ENCODE assay signal across 29 cellular contexts in the genomic region with DNA sequence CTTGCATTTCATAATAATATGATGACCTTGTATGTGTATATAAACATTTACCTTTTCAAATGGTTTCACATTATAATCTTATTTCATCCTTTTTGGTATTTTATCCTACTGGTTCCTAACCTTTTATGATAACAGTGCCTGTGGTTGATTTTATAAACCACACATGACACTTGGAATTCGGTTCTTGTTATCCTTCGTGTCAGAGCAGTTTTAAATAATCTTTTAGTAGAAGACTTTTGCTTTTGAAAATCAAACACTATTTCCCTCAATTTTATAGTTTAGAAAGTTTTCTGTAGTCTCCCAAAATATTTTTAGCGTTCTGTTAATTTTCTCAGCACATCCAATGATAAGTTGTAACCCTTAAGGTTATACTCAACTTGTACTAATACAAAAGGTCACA.
"Had no signal": no experiment of that assay in that cellular context is flagged by ENCODE, and none has a peak within 500 bp of the region (broad histone marks: within the 10 kb centered on the region; RNA-seq: fewer than 3 reads in every experiment).

No MANE protein-coding gene starts in this region.

- H3K36me3 Mint-ChIP-seq: activated naive CD8-positive, alpha-beta T cell; brain had no signal

- H3K27ac Mint-ChIP-seq: activated B cell treated with CpG ODN at 0.5 μM for 24 hours; activated CD8-positive, alpha-beta T cell treated with anti-CD3 and anti-CD28 coated beads for 36 hours; activated naive CD8-positive, alpha-beta T cell; activated T-helper 17 cell treated with anti-CD3 and anti-CD28 coated beads, Interleukin-2, amount 50 U/mL, for 72 hours; brain; T-helper 1 cell treated with Interleukin-12 subunit alpha and Interleukin-12 subunit beta and Interleukin-4 antibody, amounts not matched to agents 30 μg/mL and 1 μg/mL, for 36 hours; T-helper 2 cell treated with Interferon-gamma antibody and Interleukin-4, amounts not matched to agents 5 μg/mL and 100 μg/mL, for 36 hours had no signal

- H3K9me3 Mint-ChIP-seq: activated T-cell treated with anti-CD3 and anti-CD28 coated beads, Interleukin-2, amount 50 U/mL, for 4 hours; activated T-helper 17 cell treated with anti-CD3 and anti-CD28 coated beads, Interleukin-2, amount 50 U/mL, for 72 hours; brain; T-helper 1 cell treated with Interleukin-12 subunit alpha and Interleukin-12 subunit beta and Interleukin-4 antibody, amounts not matched to agents 30 μg/mL and 1 μg/mL, for 36 hours; T-helper 2 cell treated with Interferon-gamma antibody and Interleukin-4, amounts not matched to agents 5 μg/mL and 100 μg/mL, for 36 hours had no signal

- H3K27me3 Mint-ChIP-seq: activated B cell treated with CpG ODN at 0.5 μM for 24 hours; activated CD8-positive, alpha-beta T cell treated with anti-CD3 and anti-CD28 coated beads for 36 hours; activated naive CD8-positive, alpha-beta T cell; activated T-helper 17 cell treated with anti-CD3 and anti-CD28 coated beads, Interleukin-2, amount 50 U/mL, for 72 hours; brain had no signal

- H3K4me3 Mint-ChIP-seq: activated B cell treated with CpG ODN at 0.5 μM for 24 hours; activated CD8-positive, alpha-beta T cell treated with anti-CD3 and anti-CD28 coated beads for 36 hours; activated naive CD8-positive, alpha-beta T cell; activated T-cell treated with anti-CD3 and anti-CD28 coated beads, Interleukin-2, amount 50 U/mL, for 4 hours; activated T-helper 17 cell treated with anti-CD3 and anti-CD28 coated beads, Interleukin-2, amount 50 U/mL, for 72 hours; brain; T-helper 1 cell treated with Interleukin-12 subunit alpha and Interleukin-12 subunit beta and Interleukin-4 antibody, amounts not matched to agents 30 μg/mL and 1 μg/mL, for 36 hours; T-helper 2 cell treated with Interferon-gamma antibody and Interleukin-4, amounts not matched to agents 5 μg/mL and 100 μg/mL, for 36 hours had no signal

- H3K4me3 ChIP-seq: breast epithelium, cardiac muscle cell, colonic mucosa, esophagus squamous epithelium, heart left ventricle had no signal

- H3K4me1 Mint-ChIP-seq: activated B cell treated with CpG ODN at 0.5 μM for 24 hours; activated T-helper 17 cell treated with anti-CD3 and anti-CD28 coated beads, Interleukin-2, amount 50 U/mL, for 72 hours had no signal

- DNase-seq: activated B cell treated with CpG ODN at 0.5 μM for 24 hours; activated CD4-positive, alpha-beta T cell treated with anti-CD3 and anti-CD28 coated beads for 48 hours; activated CD4-positive, alpha-beta T cell treated with anti-CD3 and anti-CD28 coated beads, Interleukin-2, amount 50 U/mL, for 1 hour; activated CD4-positive, alpha-beta T cell treated with anti-CD3 and anti-CD28 coated beads, Interleukin-2, amount 50 U/mL, for 48 hours; activated CD8-positive, alpha-beta memory T cell treated with anti-CD3 and anti-CD28 coated beads for 24 hours; activated CD8-positive, alpha-beta T cell treated with anti-CD3 and anti-CD28 coated beads for 36 hours; activated effector memory CD4-positive, alpha-beta T cell treated with Interleukin-2 at 50 U/mL for 16 hours; activated gamma-delta T cell treated with Interleukin-2 at 50 U/mL for 16 hours; activated naive CD4-positive, alpha-beta T cell treated with anti-CD3 and anti-CD28 coated beads, Interleukin-2, amount 50 U/mL, for 16 hours; activated naive CD4-positive, alpha-beta T cell treated with Interleukin-2 at 50 U/mL for 16 hours; activated T-cell treated with anti-CD3 and anti-CD28 coated beads, Interleukin-2, amount 50 U/mL, for 4 hours; amniotic stem cell; anterior cingulate cortex; central memory CD4-positive, alpha-beta T cell; cerebellar nuclear complex; colonic mucosa; effector CD8-positive, alpha-beta T cell; esophagus squamous epithelium; glutamatergic neuron; heart left ventricle; T1000; WERI-Rb-1 had no signal
